ENCODE assay signal across 19 cellular contexts in the genomic region with DNA sequence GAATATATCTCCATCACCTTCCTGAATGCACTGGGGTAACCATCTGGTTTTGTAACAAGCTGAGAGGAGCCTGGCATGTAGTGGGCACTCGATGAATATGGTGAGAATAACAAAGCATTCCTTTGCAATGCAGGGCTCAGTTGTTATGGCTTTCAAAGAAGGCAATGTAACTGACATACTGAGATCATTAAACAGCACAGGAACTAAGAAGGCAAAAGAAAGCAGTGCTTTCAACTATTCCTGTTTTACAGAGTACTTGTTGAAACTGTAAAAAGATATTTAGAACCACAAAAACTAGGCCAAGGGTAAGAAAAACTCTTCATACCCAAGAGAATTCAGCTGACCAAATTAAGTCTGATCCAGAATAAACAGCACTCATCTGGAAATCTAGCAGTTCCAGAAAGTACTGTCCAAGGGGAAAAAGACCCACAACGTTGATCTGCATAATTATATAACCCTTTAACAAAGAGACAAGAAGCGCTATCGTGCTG.
DNase-seq lines count a peak whose midpoint lies in the region; ATAC-seq and TF ChIP-seq lines count a peak whose summit lies in the region.
"Had no signal": no experiment of that assay in that cellular context is flagged by ENCODE, and none has a peak within 500 bp of the region (broad histone marks: within the 10 kb centered on the region; RNA-seq: fewer than 3 reads in every experiment).

No MANE protein-coding gene starts in this region.

- peaks cover 10% of the 10 kb centered on the region for H3K4me1 ChIP-seq in HUES48 (ENCODE audit: control insufficient read depth, insufficient read depth, low read length)

- H3K4me3 Mint-ChIP-seq in stimulated activated memory B cell treated with anti-CD40 and anti-IgM and Interleukin-4, amounts not matched to agents 10 μg/mL and 1 μg/mL and 100 μg/mL, for 72 hours, result no peak overlapping the region

- no peak overlapping the region; the same call in 1 of the 2 replicates for H3K9ac ChIP-seq in HUES48 (ENCODE audit: low read depth, low read length)
- H3K9ac ChIP-seq: GM23248 had no signal

- peak overlapping the region; percentile 58 for H3K27ac ChIP-seq in HUES48 (ENCODE audit: low read depth, low read length)
- H3K27ac ChIP-seq: GM23248 had no signal

- H3K36me3 Mint-ChIP-seq in stimulated activated memory B cell treated with anti-CD40 and anti-IgM and Interleukin-4, amounts not matched to agents 10 μg/mL and 1 μg/mL and 100 μg/mL, for 72 hours, result peaks cover 6% of the 10 kb centered on the region

- TF ChIP-seq CTCF in GM10248 (IDR thresholded peaks at IDR 0.05; ENCODE audit: control extremely low read depth, extremely low read depth, low read depth, missing control alignments), result no peak

- H3K9me3 ChIP-seq in HUES48 (ENCODE audit: control insufficient read depth, insufficient read depth, low read length), result no peaks in the 10 kb centered on the region
- H3K9me3 ChIP-seq: ovary had no signal

- H3K9me3 Mint-ChIP-seq in stimulated activated memory B cell treated with anti-CD40 and anti-IgM and Interleukin-4, amounts not matched to agents 10 μg/mL and 1 μg/mL and 100 μg/mL, for 72 hours, result no peaks in the 10 kb centered on the region
- H3K9me3 Mint-ChIP-seq: activated T-helper 2 cell treated with anti-CD3 and anti-CD28 coated beads, Interferon-gamma antibody, Interleukin-2, Interleukin-4, amounts not matched to agents 10 μg/mL and 5 μg/mL and 100 μg/mL, durations not matched to agents 14 hours and 24 hours and 36 hours had no signal

- no peaks in the 10 kb centered on the region for H3K4me1 Mint-ChIP-seq in stimulated activated memory B cell treated with anti-CD40 and anti-IgM and Interleukin-4, amounts not matched to agents 10 μg/mL and 1 μg/mL and 100 μg/mL, for 72 hours

- no peak for ATAC-seq in stimulated activated memory B cell treated with anti-CD40 and anti-IgM and Interleukin-4, amounts not matched to agents 10 μg/mL and 1 μg/mL and 100 μg/mL, for 72 hours

- H3K36me3 ChIP-seq in HUES48 (ENCODE audit: control insufficient read depth, insufficient read depth, low read length), result no peaks in the 10 kb centered on the region
- H3K36me3 ChIP-seq: ovary had no signal

- POLR2A ChIA-PET in GM10248 (lab: Yijun Ruan, JAX), result no interaction called here

- no peak overlapping the region for H3K4me3 ChIP-seq in HUES48 (ENCODE audit: low read depth, low read length)
- H3K4me3 ChIP-seq: GM23248, ovary had no signal

- H3K27me3 Mint-ChIP-seq in stimulated activated memory B cell treated with anti-CD40 and anti-IgM and Interleukin-4, amounts not matched to agents 10 μg/mL and 1 μg/mL and 100 μg/mL, for 72 hours, result no peaks in the 10 kb centered on the region

- CTCF ChIA-PET in GM10248 (lab: Yijun Ruan, JAX), result interaction anchor here (1.5 kb wide), 1 partner anchor 14 kb away, joined by 3 read pairs; no protein-coding TSS in a partner anchor

- no peaks in the 10 kb centered on the region for H3K27me3 ChIP-seq in HUES48 (ENCODE audit: control insufficient read depth, insufficient read depth, low read length)
- H3K27me3 ChIP-seq: ovary had no signal

- DNase-seq in dedifferentiated amniotic fluid mesenchymal stem cell (ENCODE audit: extremely low spot score) (peak; percentile 17), iPS DF 19.7 (ENCODE audit: low read depth, low spot score) (peak; percentile 35), superior temporal gyrus (ENCODE audit: extremely low spot score) (peak; percentile 42), SK-N-DZ (ENCODE audit: low spot score) (no peak), GM10248 (ENCODE audit: extremely low spot score) (no peak), GM19240 (ENCODE audit: insufficient read length, low spot score) (no peak)
- DNase-seq: activated CD4-positive, alpha-beta T cell treated with anti-CD3 and anti-CD28 coated beads, Interleukin-2, amount 50 U/mL, for 48 hours; DMS79 treated with DMSO at 0.1 percent for 48 hours; GM23248; hypothalamus; KG1; mesendoderm; NCI-H1417 treated with DMSO at 0.1 percent for 48 hours; NCI-H69; ovary; RPMI8226 had no signal

- no peak overlapping the region for H3K27ac Mint-ChIP-seq in stimulated activated memory B cell treated with anti-CD40 and anti-IgM and Interleukin-4, amounts not matched to agents 10 μg/mL and 1 μg/mL and 100 μg/mL, for 72 hours
- H3K27ac Mint-ChIP-seq: activated T-helper 2 cell treated with anti-CD3 and anti-CD28 coated beads, Interferon-gamma antibody, Interleukin-2, Interleukin-4, amounts not matched to agents 10 μg/mL and 5 μg/mL and 100 μg/mL, durations not matched to agents 14 hours and 24 hours and 36 hours had no signal

Comparison
In these comparisons a context has a peak if more than half of its experiments do, and no peak if none do; other contexts are left out.
1. DNase-seq: peak in dedifferentiated amniotic fluid mesenchymal stem cell (single experiment), iPS DF 19.7 (single experiment) and superior temporal gyrus (single experiment); none in SK-N-DZ (single experiment), GM10248 (single experiment) and GM19240 (single experiment).